Comparison of ENCODE assay signal across 17 cellular contexts in genomic region chr4:15482842-15483241, GRCh38. TPM values are rescaled to one million over a fixed set of nuclear protein-coding genes. Genes with fewer than 3 reads are reported as not detected.
DNase-seq lines count a peak whose midpoint lies in the region; ATAC-seq and FAIRE-seq lines count a peak whose summit lies in the region.
"Had no signal": no experiment of that assay in that cellular context is flagged by ENCODE, and none has a peak within 500 bp of the region (broad histone marks: within the 10 kb centered on the region; RNA-seq: fewer than 3 reads in every experiment).

No MANE protein-coding gene starts in this region.

- FAIRE-seq in small intestine (lab: Jason Lieb, UNC): no peak
- FAIRE-seq: H1, RCC 7860 had no signal

- H3K4me1 ChIP-seq in small intestine (ENCODE audit: control insufficient read depth in 2 of 2, insufficient read depth in 1 of 2, low read depth in 1 of 2, low read length in 1 of 2): no peaks in the 10 kb centered on the region

- H3K4me3 ChIP-seq in small intestine (ENCODE audit: low read depth in 1 of 2, low read length in 2 of 2): no peak overlapping the region

- 76 to 80% (median 79%) methylated on average over 2 of the region's 2 CpGs for WGBS in small intestine, 3 donors

- no peaks in the 10 kb centered on the region for H3K36me3 ChIP-seq in small intestine (ENCODE audit: control insufficient read depth in 2 of 2, insufficient read depth in 2 of 2, low read length in 2 of 2)

- no peaks in the 10 kb centered on the region for H3K27me3 ChIP-seq in small intestine (ENCODE audit: control insufficient read depth in 2 of 2, insufficient read depth in 2 of 2, low read length in 2 of 2)

- DNase-seq in NCI-H446 (lab: John Stamatoyannopoulos, UW) (peak; percentile 69 to 88), NCI-H69 (lab: John Stamatoyannopoulos, UW) (peak; percentile 1), amniotic epithelial cell (ENCODE audit: low read depth) (peak; percentile 23), iris pigment epithelial cell (ENCODE audit: low read depth) (peak; percentile 37), small intestine (no peak), left lobe of liver (ENCODE audit: low spot score) (no peak)
- DNase-seq: CD8-positive, alpha-beta memory T cell; EL; KBM-7; NCI-H146; NCI-H2081 treated with DMSO at 0.1 percent for 48 hours; NCI-H226; NCI-H774; SHP77 treated with DMSO at 0.1 percent for 48 hours had no signal

- H3K27ac ChIP-seq in small intestine (ENCODE audit: low read depth in 1 of 2, low read length in 1 of 2): no peak overlapping the region

- no peaks in the 10 kb centered on the region for H3K9me3 ChIP-seq in small intestine (ENCODE audit: control insufficient read depth, low read depth)

- ATAC-seq in HG03342 (IDR thresholded peaks at IDR 0.05; ENCODE audit: unreplicated experiment) (no peak), left lobe of liver (no peak)

RNA-seq across cellular contexts. Expression of gene CC2D2A, which starts 13.2 kb away (rescaled TPM):
- polyA plus RNA-seq in small intestine: 1 to 10 TPM; 1.6 to 6.6 (median 4.5) TPM
- total RNA-seq in left lobe of liver: 2.4 TPM
- total RNA-seq: CD8-positive, alpha-beta memory T cell had no signal

RNA-seq across cellular contexts. Expression of gene C1QTNF7, which starts 55.0 kb away (rescaled TPM):
- 1 to 10 TPM in 1 of 3 donors, under 1 TPM in 1, not detected in 1; 0.54 to 1.8 TPM for polyA plus RNA-seq in small intestine
- total RNA-seq in left lobe of liver: 0.45 TPM
- total RNA-seq: CD8-positive, alpha-beta memory T cell; H1 had no signal
- polyA plus RNA-seq: CD8-positive, alpha-beta memory T cell; H1 had no signal

Comparison
In these comparisons a context has a peak if more than half of its experiments do, and no peak if none do; other contexts are left out.
1. DNase-seq: peak in NCI-H446 (2 of 2), NCI-H69 (single experiment), amniotic epithelial cell (single experiment) and iris pigment epithelial cell (single experiment); none in small intestine (single experiment) and left lobe of liver (single experiment).